Comparison of ENCODE assay signal across 2 cellular contexts in the genomic region with DNA sequence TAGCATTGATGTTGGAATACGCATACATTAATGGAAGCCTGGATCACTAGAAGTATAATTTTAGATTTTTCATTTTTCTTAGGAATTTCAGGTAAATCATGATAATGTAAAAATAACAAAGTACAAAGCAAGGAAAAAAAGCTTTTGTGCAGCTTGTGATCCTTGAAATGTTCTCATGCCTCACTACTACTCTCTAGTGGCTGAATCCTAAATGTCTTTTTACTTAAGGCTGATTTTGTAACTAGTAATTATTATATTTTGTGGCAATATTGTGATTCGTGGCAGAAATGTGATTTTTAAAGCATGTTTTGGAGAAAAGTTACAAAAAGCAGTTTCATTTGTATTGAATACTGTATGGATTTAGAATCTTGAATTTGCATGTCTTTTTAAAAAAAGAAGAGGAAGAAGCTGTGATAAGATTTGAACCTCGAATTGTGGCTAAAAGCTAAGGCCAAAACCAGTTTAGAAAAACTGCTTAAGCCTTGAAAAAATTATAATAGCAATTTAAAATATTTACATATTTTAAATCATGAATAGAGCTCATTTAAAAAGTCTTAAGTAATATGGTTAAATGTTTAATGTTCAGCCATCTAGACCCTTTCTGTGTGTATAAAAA.
TF ChIP-seq lines count a peak whose summit lies in the region.

No MANE protein-coding gene starts in this region.

TF ChIP-seq in SK-N-SH, 30 proteins besides CTCF, POLR2A, EP300 and RAD21 (continued from another document):
- TF ChIP-seq, protein P1, sequence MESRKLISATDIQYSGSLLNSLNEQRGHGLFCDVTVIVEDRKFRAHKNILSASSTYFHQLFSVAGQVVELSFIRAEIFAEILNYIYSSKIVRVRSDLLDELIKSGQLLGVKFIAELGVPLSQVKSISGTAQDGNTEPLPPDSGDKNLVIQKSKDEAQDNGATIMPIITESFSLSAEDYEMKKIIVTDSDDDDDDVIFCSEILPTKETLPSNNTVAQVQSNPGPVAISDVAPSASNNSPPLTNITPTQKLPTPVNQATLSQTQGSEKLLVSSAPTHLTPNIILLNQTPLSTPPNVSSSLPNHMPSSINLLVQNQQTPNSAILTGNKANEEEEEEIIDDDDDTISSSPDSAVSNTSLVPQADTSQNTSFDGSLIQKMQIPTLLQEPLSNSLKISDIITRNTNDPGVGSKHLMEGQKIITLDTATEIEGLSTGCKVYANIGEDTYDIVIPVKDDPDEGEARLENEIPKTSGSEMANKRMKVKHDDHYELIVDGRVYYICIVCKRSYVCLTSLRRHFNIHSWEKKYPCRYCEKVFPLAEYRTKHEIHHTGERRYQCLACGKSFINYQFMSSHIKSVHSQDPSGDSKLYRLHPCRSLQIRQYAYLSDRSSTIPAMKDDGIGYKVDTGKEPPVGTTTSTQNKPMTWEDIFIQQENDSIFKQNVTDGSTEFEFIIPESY (IDR thresholded peaks at IDR 0.05; ENCODE audit: borderline replicate concordance, low read depth), result no peak
- no peak for TF ChIP-seq NFIC (IDR thresholded peaks at IDR 0.05; ENCODE audit: borderline replicate concordance)
- TF ChIP-seq NRF1 (IDR thresholded peaks at IDR 0.05; ENCODE audit: low read depth, low read length), result no peak
- TF ChIP-seq MEF2A (IDR thresholded peaks at IDR 0.05; ENCODE audit: borderline replicate concordance, low read depth), result no peak
- TF ChIP-seq TAF1 (IDR thresholded peaks at IDR 0.05; ENCODE audit: borderline replicate concordance, low read depth, low read length), result no peak
- TF ChIP-seq, protein P2, sequence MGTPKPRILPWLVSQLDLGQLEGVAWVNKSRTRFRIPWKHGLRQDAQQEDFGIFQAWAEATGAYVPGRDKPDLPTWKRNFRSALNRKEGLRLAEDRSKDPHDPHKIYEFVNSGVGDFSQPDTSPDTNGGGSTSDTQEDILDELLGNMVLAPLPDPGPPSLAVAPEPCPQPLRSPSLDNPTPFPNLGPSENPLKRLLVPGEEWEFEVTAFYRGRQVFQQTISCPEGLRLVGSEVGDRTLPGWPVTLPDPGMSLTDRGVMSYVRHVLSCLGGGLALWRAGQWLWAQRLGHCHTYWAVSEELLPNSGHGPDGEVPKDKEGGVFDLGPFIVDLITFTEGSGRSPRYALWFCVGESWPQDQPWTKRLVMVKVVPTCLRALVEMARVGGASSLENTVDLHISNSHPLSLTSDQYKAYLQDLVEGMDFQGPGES (IDR thresholded peaks at IDR 0.05; ENCODE audit: low read depth, low read length), result no peak
- no peak for TF ChIP-seq MXI1 (IDR thresholded peaks at IDR 0.05; ENCODE audit: low read depth, low read length)

TF ChIP-seq in HEK293T, 16 proteins besides CTCF, POLR2A, EP300 and RAD21 (continued from another document):
- no peak for TF ChIP-seq LEF1 (IDR thresholded peaks at IDR 0.05; ENCODE audit: borderline replicate concordance)
- TF ChIP-seq FOXK2 (IDR thresholded peaks at IDR 0.05), result no peak
- no peak for TF ChIP-seq CTBP1 (IDR thresholded peaks at IDR 0.05; ENCODE audit: borderline replicate concordance)
- TF ChIP-seq FOXA1 (IDR thresholded peaks at IDR 0.05), result no peak
- no peak for TF ChIP-seq FOXM1 (IDR thresholded peaks at IDR 0.05; ENCODE audit: borderline replicate concordance)
- TF ChIP-seq HDGF (IDR thresholded peaks at IDR 0.05; ENCODE audit: borderline replicate concordance), result no peak
